9 cellular contexts compared by ENCODE assay signal in the genomic region with DNA sequence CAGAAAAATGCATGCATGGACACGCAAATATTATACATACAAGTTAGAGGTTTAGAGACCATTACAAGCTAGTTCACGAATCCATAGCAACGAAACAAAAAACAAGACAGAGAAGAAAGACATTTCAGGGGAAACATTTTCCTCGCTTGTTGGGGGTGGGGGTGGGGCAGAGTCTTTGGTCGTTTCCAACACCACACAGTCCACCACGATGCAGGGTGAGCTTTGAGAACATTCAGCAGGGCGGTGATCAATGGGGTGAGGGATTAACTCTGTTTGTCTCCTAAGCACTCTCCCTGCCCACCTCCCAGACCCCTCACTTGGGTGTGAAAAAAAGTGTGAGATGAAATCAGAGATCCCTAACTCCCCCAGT. TPM values are rescaled to one million over a fixed set of nuclear protein-coding genes. Genes with fewer than 3 reads are reported as not detected.
DNase-seq lines count a peak whose midpoint lies in the region; ATAC-seq and TF ChIP-seq lines count a peak whose summit lies in the region.
"Had no signal": no experiment of that assay in that cellular context is flagged by ENCODE, and none has a peak within 500 bp of the region (broad histone marks: within the 10 kb centered on the region; RNA-seq: fewer than 3 reads in every experiment).

No MANE protein-coding gene starts in this region.

- peaks cover 30 to 41% (median 38%) of the 10 kb centered on the region in 3 donors for H3K27me3 Mint-ChIP-seq in CD14-positive monocyte (ENCODE audit: low read depth in 3 of 3)

- TF ChIP-seq CTCF in CD14-positive monocyte (IDR thresholded peaks at IDR 0.05) (no peak), omental fat pad (IDR thresholded peaks at IDR 0.05) (no peak)

- no peaks in the 10 kb centered on the region for H3K27me3 ChIP-seq in rectal smooth muscle tissue (ENCODE audit: control insufficient read depth, insufficient read depth, low read length)

- H3K27ac Mint-ChIP-seq in CD14-positive monocyte = no peak overlapping the region

- H3K4me3 Mint-ChIP-seq in CD14-positive monocyte = peak overlapping the region; percentile 74 to 90

- H3K4me3 ChIP-seq in iPS-11a (ENCODE audit: low read depth, low read length) = peak overlapping the region; percentile 44
- H3K4me3 ChIP-seq in rectal smooth muscle tissue (ENCODE audit: low read length) = peak overlapping the region; percentile 67

- H3K9me3 Mint-ChIP-seq in CD14-positive monocyte = peaks cover 3 to 9% (median 7%) of the 10 kb centered on the region in 7 donors

- no peak for DNase-seq in CD14-positive monocyte (ENCODE audit: low spot score)
- peak; percentile 17 for DNase-seq in astrocyte of the hippocampus (ENCODE audit: low read depth, low spot score)
- DNase-seq in activated CD4-positive, alpha-beta T cell treated with anti-CD3 and anti-CD28 coated beads for 1 hour = no peak
- no peak for DNase-seq in GOT3 (lab: John Stamatoyannopoulos, UW)
- DNase-seq in hypothalamus (lab: John Stamatoyannopoulos, UW) = no peak
- DNase-seq in omental fat pad (ENCODE audit: low spot score) = no peak
- DNase-seq: activated CD4-positive, alpha-beta T cell treated with anti-CD3 and anti-CD28 coated beads, Interleukin-2, amount 50 U/mL, for 48 hours had no signal

- intact Hi-C loops in CD14-positive monocyte (cut with micrococcal nuclease) = no loop called here

- H3K4me1 Mint-ChIP-seq in CD14-positive monocyte = peaks cover 39% of the 10 kb centered on the region

- no peaks in the 10 kb centered on the region for H3K36me3 ChIP-seq in rectal smooth muscle tissue (ENCODE audit: control insufficient read depth, insufficient read depth, low read length)

- no peak for ATAC-seq in omental fat pad (ENCODE audit: low FRiP score)

- no peak overlapping the region for H3K9ac ChIP-seq in rectal smooth muscle tissue (ENCODE audit: low read length)

- H3K4me1 ChIP-seq in rectal smooth muscle tissue (ENCODE audit: control insufficient read depth, insufficient read depth, low read length) = no peaks in the 10 kb centered on the region

- H3K27ac ChIP-seq in rectal smooth muscle tissue (ENCODE audit: low read depth, low read length) = no peak overlapping the region

- no peaks in the 10 kb centered on the region for H3K36me3 Mint-ChIP-seq in CD14-positive monocyte

RNA-seq across cellular contexts. Expression of gene OXGR1, which starts 0.6 kb away (rescaled TPM):
- polyA plus RNA-seq in CD14-positive monocyte = under 1 TPM in 1 of 2 donors, not detected in 1; 0.22 TPM
- 1 to 10 TPM in 2 of 4 donors, under 1 TPM in 2; 0.37 to 5.4 (median 1.1) TPM for total RNA-seq in omental fat pad
